ENCODE assay signal across 8 cellular contexts in the genomic region with DNA sequence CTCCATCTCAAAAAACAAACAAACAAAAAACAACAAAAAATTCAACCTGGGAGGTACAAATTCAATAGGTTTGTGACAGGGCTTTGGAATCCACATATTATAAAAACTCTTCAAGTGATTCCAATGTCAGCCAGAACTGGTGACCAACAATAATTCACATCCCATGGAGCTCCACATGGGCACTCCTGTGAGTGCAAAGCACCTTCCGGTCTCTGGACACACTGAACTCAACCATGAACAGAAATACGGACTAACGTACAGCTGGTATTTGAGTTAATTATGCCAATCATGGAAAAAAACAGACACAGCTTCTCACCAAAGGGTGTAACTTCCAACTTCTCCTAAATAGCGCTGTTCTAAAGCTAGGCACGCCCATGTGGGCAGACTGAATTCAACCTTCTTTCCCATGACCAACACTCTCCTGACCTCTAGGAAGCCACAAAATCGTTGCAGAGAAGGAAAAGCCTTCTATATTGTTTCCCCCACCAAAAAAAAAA.
A peak's percentile ranks its signal among the peaks of the same experiment; 100 is the strongest.
DNase-seq lines count a peak whose midpoint lies in the region; ATAC-seq and TF ChIP-seq lines count a peak whose summit lies in the region.
"Not testable (repeated sequence)": the region's sequence is repeated elsewhere in the genome, so short reads cannot be mapped to it uniquely, and the experiment has no call there.

No MANE protein-coding gene starts in this region.

- ATAC-seq in GM21528 (IDR thresholded peaks at IDR 0.05; ENCODE audit: low FRiP score, unreplicated experiment) (peak; percentile 40), HG03196 (IDR thresholded peaks at IDR 0.05; ENCODE audit: unreplicated experiment) (peak; percentile 46)
- ATAC-seq in naive thymus-derived CD4-positive, alpha-beta T cell, result peak; percentile 66

- not testable (repeated sequence) for H3K9me3 Mint-ChIP-seq in Calu3 (ENCODE audit: low read depth, unreplicated experiment); glutamatergic neuron (ENCODE audit: unreplicated experiment); naive thymus-derived CD4-positive, alpha-beta T cell

- H3K27ac Mint-ChIP-seq in Calu3 (ENCODE audit: unreplicated experiment), result peak overlapping the region; percentile 88
- H3K27ac Mint-ChIP-seq in glutamatergic neuron (ENCODE audit: unreplicated experiment), result peak overlapping the region; percentile 85
- H3K27ac Mint-ChIP-seq in naive thymus-derived CD4-positive, alpha-beta T cell, result peak overlapping the region; percentile 69 to 96 (median 87)

- WGBS in suprapubic skin, result no CpG with 5 or more reads among the region's 6 CpGs

- not testable (repeated sequence) for H3K27ac ChIP-seq in SK-N-MC
- H3K27ac ChIP-seq in naive thymus-derived CD4-positive, alpha-beta T cell (ENCODE audit: low read depth, low read length), result peak overlapping the region; percentile 88
- H3K27ac ChIP-seq in suprapubic skin, result peak overlapping the region; percentile 97

- CTCF ChIA-PET in Calu3 (lab: Charles Lee), result interaction anchor here (0.7 kb wide), 1 partner anchor 34 kb away, joined by 3 read pairs; no protein-coding TSS in a partner anchor
- CTCF ChIA-PET in naive thymus-derived CD4-positive, alpha-beta T cell (lab: Charles Lee), result not testable (repeated sequence)

- not testable (repeated sequence) for H3K27me3 Mint-ChIP-seq in Calu3 (ENCODE audit: unreplicated experiment); glutamatergic neuron (ENCODE audit: unreplicated experiment); naive thymus-derived CD4-positive, alpha-beta T cell

- H3K36me3 ChIP-seq in SK-N-MC (ENCODE audit: insufficient read depth, low read length); naive thymus-derived CD4-positive, alpha-beta T cell (ENCODE audit: control insufficient read depth in 2 of 3, insufficient read depth in 3 of 3, low read length in 3 of 3); suprapubic skin: not testable (repeated sequence)

- TF ChIP-seq EP300 in suprapubic skin (IDR thresholded peaks at IDR 0.05), result not testable (repeated sequence)

- DNase-seq in Calu3; SK-N-MC (ENCODE audit: low read depth, low spot score); astrocyte of the spinal cord (ENCODE audit: low read depth, low spot score); glutamatergic neuron; naive thymus-derived CD4-positive, alpha-beta T cell; suprapubic skin (ENCODE audit: low spot score in 2 of 2): not testable (repeated sequence)

- H3K4me1 Mint-ChIP-seq in Calu3 (ENCODE audit: low read depth, unreplicated experiment); glutamatergic neuron (ENCODE audit: low read depth, unreplicated experiment); naive thymus-derived CD4-positive, alpha-beta T cell: not testable (repeated sequence)

- H3K27me3 ChIP-seq in naive thymus-derived CD4-positive, alpha-beta T cell (ENCODE audit: control insufficient read depth in 2 of 2, insufficient read depth in 2 of 2, low read length in 2 of 2); suprapubic skin: not testable (repeated sequence)

- peak overlapping the region; percentile 83 for H3K9ac ChIP-seq in SK-N-MC (ENCODE audit: insufficient read length)

- BruUV-seq in Calu3 (replicated peaks; lab: Mats Ljungman, UMichigan), result TSS peak; percentile 48

- TF ChIP-seq POLR2A in suprapubic skin (IDR thresholded peaks at IDR 0.05), result not testable (repeated sequence)

- peaks cover 12% of the 10 kb centered on the region for H3K36me3 Mint-ChIP-seq in Calu3 (ENCODE audit: insufficient read depth, unreplicated experiment)
- not testable (repeated sequence) for H3K36me3 Mint-ChIP-seq in glutamatergic neuron (ENCODE audit: unreplicated experiment); naive thymus-derived CD4-positive, alpha-beta T cell

- not testable (repeated sequence) for H3K4me1 ChIP-seq in naive thymus-derived CD4-positive, alpha-beta T cell (ENCODE audit: control insufficient read depth in 2 of 2, insufficient read depth in 2 of 2, low read length in 2 of 2); suprapubic skin

- POLR2A ChIA-PET in naive thymus-derived CD4-positive, alpha-beta T cell (lab: Charles Lee), result not testable (repeated sequence)

- H3K4me3 Mint-ChIP-seq in Calu3 (ENCODE audit: low read depth, unreplicated experiment) (peak overlapping the region; percentile 90), glutamatergic neuron (ENCODE audit: unreplicated experiment) (peak overlapping the region; percentile 90)
- H3K4me3 Mint-ChIP-seq in naive thymus-derived CD4-positive, alpha-beta T cell, result peak overlapping the region; percentile 82 to 96 (median 90)

- in situ Hi-C loops in astrocyte of the spinal cord (cut with HindIII; ENCODE audit: low sequenced_read_pairs), result not testable (repeated sequence)

- TF ChIP-seq CTCF in Calu3 (IDR thresholded peaks at IDR 0.05; ENCODE audit: unreplicated experiment); astrocyte of the spinal cord (IDR thresholded peaks at IDR 0.05; ENCODE audit: low read depth, low read length); glutamatergic neuron (IDR thresholded peaks at IDR 0.05; ENCODE audit: partially characterized antibody, unreplicated experiment); suprapubic skin (IDR thresholded peaks at IDR 0.05): not testable (repeated sequence)

- intact Hi-C loops in Calu3 (cut with micrococcal nuclease; ENCODE audit: unreplicated experiment); naive thymus-derived CD4-positive, alpha-beta T cell (cut with micrococcal nuclease): not testable (repeated sequence)

- peak overlapping the region; percentile 87 for H3K4me3 ChIP-seq in SK-N-MC
- H3K4me3 ChIP-seq in astrocyte of the spinal cord (ENCODE audit: low read depth, low read length), result peak overlapping the region; percentile 54
- peak overlapping the region; percentile 60 for H3K4me3 ChIP-seq in naive thymus-derived CD4-positive, alpha-beta T cell (ENCODE audit: low read length)
- H3K4me3 ChIP-seq in suprapubic skin, result peak overlapping the region; percentile 76

- not testable (repeated sequence) for H3K9me3 ChIP-seq in SK-N-MC (ENCODE audit: low read depth, low read length); naive thymus-derived CD4-positive, alpha-beta T cell (ENCODE audit: control insufficient read depth in 2 of 3, low read length in 3 of 3); suprapubic skin
